Comparison of ENCODE assay signal across 1 cellular context in genomic region chr1:175152006-175152652, GRCh38.
A peak's percentile ranks its signal among the peaks of the same experiment; 100 is the strongest.
TF ChIP-seq lines count a peak whose summit lies in the region.

No MANE protein-coding gene starts in this region.

TF ChIP-seq in GM12878, 131 proteins besides CTCF, POLR2A, EP300 and RAD21 (continued from another document):
- TF ChIP-seq, protein P1, sequence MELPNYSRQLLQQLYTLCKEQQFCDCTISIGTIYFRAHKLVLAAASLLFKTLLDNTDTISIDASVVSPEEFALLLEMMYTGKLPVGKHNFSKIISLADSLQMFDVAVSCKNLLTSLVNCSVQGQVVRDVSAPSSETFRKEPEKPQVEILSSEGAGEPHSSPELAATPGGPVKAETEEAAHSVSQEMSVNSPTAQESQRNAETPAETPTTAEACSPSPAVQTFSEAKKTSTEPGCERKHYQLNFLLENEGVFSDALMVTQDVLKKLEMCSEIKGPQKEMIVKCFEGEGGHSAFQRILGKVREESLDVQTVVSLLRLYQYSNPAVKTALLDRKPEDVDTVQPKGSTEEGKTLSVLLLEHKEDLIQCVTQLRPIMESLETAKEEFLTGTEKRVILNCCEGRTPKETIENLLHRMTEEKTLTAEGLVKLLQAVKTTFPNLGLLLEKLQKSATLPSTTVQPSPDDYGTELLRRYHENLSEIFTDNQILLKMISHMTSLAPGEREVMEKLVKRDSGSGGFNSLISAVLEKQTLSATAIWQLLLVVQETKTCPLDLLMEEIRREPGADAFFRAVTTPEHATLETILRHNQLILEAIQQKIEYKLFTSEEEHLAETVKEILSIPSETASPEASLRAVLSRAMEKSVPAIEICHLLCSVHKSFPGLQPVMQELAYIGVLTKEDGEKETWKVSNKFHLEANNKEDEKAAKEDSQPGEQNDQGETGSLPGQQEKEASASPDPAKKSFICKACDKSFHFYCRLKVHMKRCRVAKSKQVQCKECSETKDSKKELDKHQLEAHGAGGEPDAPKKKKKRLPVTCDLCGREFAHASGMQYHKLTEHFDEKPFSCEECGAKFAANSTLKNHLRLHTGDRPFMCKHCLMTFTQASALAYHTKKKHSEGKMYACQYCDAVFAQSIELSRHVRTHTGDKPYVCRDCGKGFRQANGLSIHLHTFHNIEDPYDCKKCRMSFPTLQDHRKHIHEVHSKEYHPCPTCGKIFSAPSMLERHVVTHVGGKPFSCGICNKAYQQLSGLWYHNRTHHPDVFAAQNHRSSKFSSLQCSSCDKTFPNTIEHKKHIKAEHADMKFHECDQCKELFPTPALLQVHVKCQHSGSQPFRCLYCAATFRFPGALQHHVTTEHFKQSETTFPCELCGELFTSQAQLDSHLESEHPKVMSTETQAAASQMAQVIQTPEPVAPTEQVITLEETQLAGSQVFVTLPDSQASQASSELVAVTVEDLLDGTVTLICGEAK (IDR thresholded peaks at IDR 0.05; ENCODE audit: borderline replicate concordance), result no peak
- TF ChIP-seq CEBPB (IDR thresholded peaks at IDR 0.05; ENCODE audit: borderline replicate concordance in 1 of 2, low read depth in 2 of 2, low read length in 2 of 2) (no peak), HDAC6 (IDR thresholded peaks at IDR 0.05; ENCODE audit: unreplicated experiment) (no peak), PAX8 (IDR thresholded peaks at IDR 0.05) (no peak), WRNIP1 (IDR thresholded peaks at IDR 0.05; ENCODE audit: borderline replicate concordance, low read depth, low read length) (no peak), ATF3 (IDR thresholded peaks at IDR 0.05; ENCODE audit: borderline replicate concordance, extremely low read depth, low read depth, low read length) (no peak), SMC3 (IDR thresholded peaks at IDR 0.05; ENCODE audit: borderline replicate concordance, low read length) (peak; percentile 75), POU2F2 (IDR thresholded peaks at IDR 0.05; ENCODE audit: borderline replicate concordance, low read depth, low read length) (0 out of 3 replicates have a peak, but pooled peaks have one; percentile 39), FOS (IDR thresholded peaks at IDR 0.05; ENCODE audit: borderline replicate concordance, extremely low read depth, insufficient read length) (no peak), FOXM1 (IDR thresholded peaks at IDR 0.05; ENCODE audit: low read depth, low read length) (no peak), TBL1XR1 (IDR thresholded peaks at IDR 0.05; ENCODE audit: low read depth, low read length) (no peak), CBFB (IDR thresholded peaks at IDR 0.05; ENCODE audit: low read depth) (no peak), DPF2 (IDR thresholded peaks at IDR 0.05) (no peak), ZBTB4 (CRISPR knock-in tag; IDR thresholded peaks at IDR 0.05) (no peak), MAX (IDR thresholded peaks at IDR 0.05; ENCODE audit: low read depth, low read length) (no peak), ZNF384 (IDR thresholded peaks at IDR 0.05; ENCODE audit: borderline replicate concordance, low read depth, low read length) (no peak), YY1 (IDR thresholded peaks at IDR 0.05; ENCODE audit: low read depth, low read length) (peak; percentile 51; the same call in 1 of the 2 replicates), PKNOX1 (IDR thresholded peaks at IDR 0.05) (no peak), POLR2AphosphoS5 (IDR thresholded peaks at IDR 0.05; ENCODE audit: low read length) (no peak)
